9 cellular contexts compared by ENCODE assay signal in the genomic region with DNA sequence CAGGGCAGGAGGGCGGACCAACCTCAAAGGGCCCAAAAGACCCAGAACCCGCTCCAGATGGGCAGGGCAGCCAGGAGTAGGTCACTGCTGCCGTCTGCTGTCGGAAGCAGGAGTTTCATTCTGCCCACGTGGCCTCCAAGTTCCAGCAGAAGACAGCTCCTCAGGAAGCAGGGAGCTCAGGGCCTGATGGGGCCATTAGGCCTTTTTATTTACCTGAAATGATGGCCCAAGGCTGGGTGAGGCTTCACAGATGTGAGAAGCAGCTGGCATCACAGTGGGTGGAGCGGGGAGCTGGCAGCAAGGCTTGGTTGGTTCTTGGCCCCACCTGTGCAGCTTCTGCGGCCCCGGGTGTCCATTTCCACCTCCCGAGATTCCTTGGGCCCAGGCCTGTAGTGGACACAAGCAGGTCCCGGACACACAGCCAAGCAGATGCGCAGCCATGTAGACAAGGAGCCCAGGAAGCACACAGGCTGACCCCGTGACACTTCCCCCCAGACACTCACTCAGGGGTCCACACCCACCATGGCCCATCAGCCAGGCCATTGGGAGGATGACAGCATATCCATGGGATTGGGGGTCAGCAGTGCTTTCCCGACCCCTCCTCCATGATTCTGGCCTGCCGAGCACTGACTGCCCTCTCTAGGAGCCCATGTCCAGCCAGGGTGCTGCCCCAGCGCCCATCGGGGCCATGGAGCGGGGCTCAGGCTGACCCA. TPM values are rescaled to one million over a fixed set of nuclear protein-coding genes. Genes with fewer than 3 reads are reported as not detected.
DNase-seq lines count a peak whose midpoint lies in the region; ATAC-seq and TF ChIP-seq lines count a peak whose summit lies in the region.
"Had no signal": no experiment of that assay in that cellular context is flagged by ENCODE, and none has a peak within 500 bp of the region (broad histone marks: within the 10 kb centered on the region; RNA-seq: fewer than 3 reads in every experiment).

No MANE protein-coding gene starts in this region.

- H3K36me3 ChIP-seq in thyroid gland, result no peaks in the 10 kb centered on the region

- H3K4me3 ChIP-seq in astrocyte of the spinal cord (ENCODE audit: low read depth, low read length), result no peak overlapping the region
- H3K4me3 ChIP-seq in thyroid gland (replicated peaks in 1 of 3), result no peak overlapping the region

- TF ChIP-seq CTCF in astrocyte of the spinal cord (IDR thresholded peaks at IDR 0.05; ENCODE audit: low read depth, low read length) (peak; percentile 59), thyroid gland (IDR thresholded peaks at IDR 0.05) (peak; percentile 31 to 90 (median 85))

- peak; percentile 3 to 19 for DNase-seq in NCI-H524 (lab: John Stamatoyannopoulos, UW)
- no peak for DNase-seq in NCI-H524 treated with DMSO at 0.1 percent for 48 hours (lab: John Stamatoyannopoulos, UW)
- DNase-seq in astrocyte of the spinal cord (ENCODE audit: low read depth, low spot score), result no peak
- peak; percentile 17 for DNase-seq in inferior parietal cortex (ENCODE audit: extremely low spot score)
- DNase-seq in thyroid gland, result peak; percentile 72 to 73
- no peak for DNase-seq in Kasumi-1 (lab: John Stamatoyannopoulos, UW)
- no peak for DNase-seq in D341Med (ENCODE audit: low spot score)

- H3K9me3 ChIP-seq in thyroid gland, result no peaks in the 10 kb centered on the region

- H3K27me3 ChIP-seq in thyroid gland, result no peaks in the 10 kb centered on the region

- no peak overlapping the region for H3K27ac ChIP-seq in thyroid gland

- peaks cover 0 to 11% of the 10 kb centered on the region in 2 donors for H3K4me1 ChIP-seq in thyroid gland

- in situ Hi-C loops in astrocyte of the spinal cord (cut with HindIII; ENCODE audit: low sequenced_read_pairs), result no loop called here

- intact Hi-C loops in thyroid gland (cut with DNase I), result loop anchor here (5.0 kb wide), 1 partner anchor 130 kb away; no protein-coding TSS in a partner anchor

- TF ChIP-seq POLR2A in thyroid gland (IDR thresholded peaks at IDR 0.05), result no peak

- 71 to 72% methylated on average over 16 to 17 of the region's 17 CpGs for WGBS in thyroid gland, 2 donors

- no peak for ATAC-seq in GM21717 (IDR thresholded peaks at IDR 0.05; ENCODE audit: unreplicated experiment)

RNA-seq across cellular contexts. Expression of a gene that starts 26.4 kb away (rescaled TPM):
- total RNA-seq in thyroid gland, result 1 to 10 TPM in 3 of 4 donors, under 1 TPM in 1; 0.67 to 9.4 (median 4.3) TPM
- total RNA-seq: NCI-H460 had no signal

Comparison
In these comparisons a context has a peak if more than half of its experiments do, and no peak if none do; other contexts are left out.
1. DNase-seq: peak in NCI-H524 (2 of 2), inferior parietal cortex (single experiment) and thyroid gland (2 of 2); none in NCI-H524 treated with DMSO at 0.1 percent for 48 hours (single experiment), astrocyte of the spinal cord (single experiment), Kasumi-1 (0 of 2) and D341Med (single experiment).